1 cellular context compared by ENCODE assay signal in genomic region chr4:186074189-186074588, GRCh38.
TF ChIP-seq lines count a peak whose summit lies in the region.

No MANE protein-coding gene starts in this region.

TF ChIP-seq in HepG2, 621 proteins besides CTCF, POLR2A, EP300 and RAD21:
- TF ChIP-seq CCAR2 (optimal IDR thresholded peaks at IDR 0.05; ENCODE audit: low read depth, low read length) = no peak
- no peak for TF ChIP-seq SOX6 (IDR thresholded peaks at IDR 0.05)
- no peak for TF ChIP-seq SOX6 (CRISPR knock-in tag; IDR thresholded peaks at IDR 0.05)
- no peak for TF ChIP-seq GMEB2 (CRISPR knock-in tag; IDR thresholded peaks at IDR 0.05; ENCODE audit: low read depth)
- no peak for TF ChIP-seq RBM39 (IDR thresholded peaks at IDR 0.05; ENCODE audit: low read depth, low read length, poor library complexity, severe bottlenecking)
- no peak for TF ChIP-seq ZNF75D (CRISPR knock-in tag; IDR thresholded peaks at IDR 0.05; ENCODE audit: borderline replicate concordance)
- TF ChIP-seq SUZ12 (IDR thresholded peaks at IDR 0.05; ENCODE audit: low read depth, low read length) = no peak
- no peak for TF ChIP-seq ELF1 (CRISPR knock-in tag; IDR thresholded peaks at IDR 0.05)
- no peak for TF ChIP-seq PLRG1 (conservative IDR thresholded peaks at IDR 0.05)
- TF ChIP-seq ZNF280B (CRISPR knock-in tag; IDR thresholded peaks at IDR 0.05; ENCODE audit: borderline replicate concordance) = no peak
TF ChIP-seq in HepG2: peak in this region for 0.
